In genomic region chr5:132788508-132788907, GRCh38 we compare ENCODE assay signal across 23 cellular contexts. TPM values are rescaled to one million over a fixed set of nuclear protein-coding genes. Genes with fewer than 3 reads are reported as not detected.
DNase-seq lines count a peak whose midpoint lies in the region; ATAC-seq and TF ChIP-seq lines count a peak whose summit lies in the region.
"Had no signal": no experiment of that assay in that cellular context is flagged by ENCODE, and none has a peak within 500 bp of the region (broad histone marks: within the 10 kb centered on the region; RNA-seq: fewer than 3 reads in every experiment).

No MANE protein-coding gene starts in this region.

- H4K12ac ChIP-seq in trophoblast cell (ENCODE audit: low read depth, low read length): no peak overlapping the region

- no peak overlapping the region for H3K9ac ChIP-seq in trophoblast cell (ENCODE audit: low read length)
- H3K9ac ChIP-seq: BLaER1 had no signal

- H3K36me3 ChIP-seq in GM23338 (ENCODE audit: insufficient read depth): no peaks in the 10 kb centered on the region
- no peaks in the 10 kb centered on the region for H3K36me3 ChIP-seq in trophoblast cell (ENCODE audit: control insufficient read depth in 1 of 2, insufficient read depth in 2 of 2, low read length in 2 of 2)
- no peaks in the 10 kb centered on the region for H3K36me3 ChIP-seq in left ventricle myocardium inferior
- H3K36me3 ChIP-seq: BLaER1 had no signal

- H3K4me1 ChIP-seq in GM23338 (ENCODE audit: insufficient read depth) (no peaks in the 10 kb centered on the region), trophoblast cell (ENCODE audit: control insufficient read depth in 1 of 2, insufficient read depth in 2 of 2, low read length in 2 of 2) (peaks cover 26 to 30% of the 10 kb centered on the region in 2 experiments), left ventricle myocardium inferior (no peaks in the 10 kb centered on the region)

- H3K4me3 ChIP-seq in GM23338 (no peak overlapping the region), trophoblast cell (ENCODE audit: low read depth, low read length) (no peak overlapping the region), left ventricle myocardium inferior (no peak overlapping the region)
- H3K4me3 ChIP-seq: BLaER1 had no signal

- H3K14ac ChIP-seq in trophoblast cell (ENCODE audit: low read length): no peak overlapping the region

- no peak overlapping the region for H2AK5ac ChIP-seq in trophoblast cell (ENCODE audit: low read length)

- H3K4me2 ChIP-seq in GM23338: no peak overlapping the region
- no peak overlapping the region for H3K4me2 ChIP-seq in trophoblast cell (ENCODE audit: low read length)
- H3K4me2 ChIP-seq: BLaER1 had no signal

- peaks cover 45% of the 10 kb centered on the region for H3K79me1 ChIP-seq in trophoblast cell (ENCODE audit: low read length)

- no peak overlapping the region for H3K27ac Mint-ChIP-seq in GM23338
- H3K27ac Mint-ChIP-seq: CD4-positive, alpha-beta T cell; H9; HFFc6 had no signal

- H3K23ac ChIP-seq in trophoblast cell (ENCODE audit: low read length): no peak overlapping the region

- peak; percentile 48 for ATAC-seq in GM23338

- H3K27me3 ChIP-seq in GM23338 (ENCODE audit: insufficient read depth) (no peaks in the 10 kb centered on the region), trophoblast cell (ENCODE audit: insufficient read depth, low read length) (no peaks in the 10 kb centered on the region), left ventricle myocardium inferior (ENCODE audit: low read depth) (peaks cover 8% of the 10 kb centered on the region)
- H3K27me3 ChIP-seq: BLaER1 had no signal

- TF ChIP-seq CTCF in GM23338 (conservative IDR thresholded peaks at IDR 0.05; ENCODE audit: low read depth in 2 of 2) (no peak), VCaP (conservative IDR thresholded peaks at IDR 0.05) (no peak), left ventricle myocardium inferior (IDR thresholded peaks at IDR 0.05; ENCODE audit: borderline replicate concordance) (no peak)

- H2BK12ac ChIP-seq in trophoblast cell (ENCODE audit: low read length): no peak overlapping the region

- DNase-seq in GM23338 (ENCODE audit: low spot score): no peak
- DNase-seq in trophoblast cell: peak; percentile 79 to 84
- no peak for DNase-seq in left ventricle myocardium inferior
- no peak for DNase-seq in SKM-1 treated with dmso at 0.1 percent for 144 hours (lab: John Stamatoyannopoulos, UW; ENCODE audit: unreplicated experiment)
- DNase-seq: Caco-2; CD4-positive, alpha-beta T cell; DMS 273 treated with DMSO at 0.1 percent for 48 hours; DND-41; H9; HFFc6; KBM-7; MM.1S; NCI-H1092; NCI-H1436; NCI-H187 treated with DMSO at 0.1 percent for 48 hours; NCI-H2107; NCI-H446 treated with DMSO at 0.1 percent for 48 hours; NCI-H526 treated with DMSO at 0.1 percent for 48 hours; Right ventricle myocardium superior had no signal

- H3K4me1 Mint-ChIP-seq in GM23338: peaks cover 11% of the 10 kb centered on the region

- no peaks in the 10 kb centered on the region for H3K9me3 ChIP-seq in trophoblast cell (ENCODE audit: insufficient read depth, low read depth, low read length)
- no peaks in the 10 kb centered on the region for H3K9me3 ChIP-seq in left ventricle myocardium inferior (replicated peaks)
- H3K9me3 ChIP-seq: BLaER1, Caco-2 had no signal

- H3F3A ChIP-seq in GM23338 (replicated peaks; ENCODE audit: low read depth): no peaks in the 10 kb centered on the region

- H3K9me2 ChIP-seq in GM23338 (ENCODE audit: insufficient read depth): no peaks in the 10 kb centered on the region

- peak overlapping the region; percentile 82 for H2BK5ac ChIP-seq in trophoblast cell (ENCODE audit: low read depth, low read length, poor library complexity)

- H4K91ac ChIP-seq in trophoblast cell (ENCODE audit: low read depth, low read length): peak overlapping the region; percentile 87

- no peak overlapping the region for H4K8ac ChIP-seq in trophoblast cell (ENCODE audit: low read depth, low read length)

- no peak overlapping the region for H3K18ac ChIP-seq in trophoblast cell (ENCODE audit: low read length)

- H3K27me3 Mint-ChIP-seq in GM23338 (ENCODE audit: insufficient read depth, low read depth, poor library complexity): peaks cover 14% of the 10 kb centered on the region

- no peak overlapping the region for H3K4me3 Mint-ChIP-seq in GM23338
- H3K4me3 Mint-ChIP-seq: CD4-positive, alpha-beta T cell; H9; HFFc6 had no signal

- H3K27ac ChIP-seq in GM23338 (ENCODE audit: low read depth): no peak overlapping the region
- H3K27ac ChIP-seq in VCaP: peak overlapping the region; percentile 72; the same call in 1 of the 2 replicates
- H3K27ac ChIP-seq in trophoblast cell (ENCODE audit: low read depth, low read length): peak overlapping the region; percentile 89
- H3K27ac ChIP-seq in left ventricle myocardium inferior (replicated peaks): no peak overlapping the region
- H3K27ac ChIP-seq: BLaER1 had no signal

- H4K20me1 ChIP-seq in GM23338 (replicated peaks; ENCODE audit: insufficient read depth): no peaks in the 10 kb centered on the region
- H4K20me1 ChIP-seq: BLaER1 had no signal

- H3K4ac ChIP-seq in trophoblast cell (ENCODE audit: low read depth, low read length): no peak overlapping the region

- no peak overlapping the region for H2BK120ac ChIP-seq in trophoblast cell (ENCODE audit: insufficient read depth, low read length, poor library complexity)

- no peaks in the 10 kb centered on the region for H3K9me3 Mint-ChIP-seq in GM23338
- H3K9me3 Mint-ChIP-seq: CD4-positive, alpha-beta T cell; H9; HFFc6 had no signal

- no peaks in the 10 kb centered on the region for H3K79me2 ChIP-seq in GM23338 (replicated peaks; ENCODE audit: insufficient read depth)
- H3K79me2 ChIP-seq in trophoblast cell (ENCODE audit: control insufficient read depth, insufficient read depth, low read length, poor library complexity): peaks cover 8% of the 10 kb centered on the region

- no peaks in the 10 kb centered on the region for H3K36me3 Mint-ChIP-seq in GM23338 (ENCODE audit: low read depth)

- WGBS in trophoblast cell (ENCODE audit: extremely low coverage, insufficient coverage, insufficient read length): no CpG with 5 or more reads among the region's 1 CpG

- intact Hi-C loops in left ventricle myocardium inferior (cut with micrococcal nuclease): no loop called here

- H2AFZ ChIP-seq in GM23338 (no peak overlapping the region), trophoblast cell (ENCODE audit: insufficient read depth, low read length, poor library complexity) (no peak overlapping the region)

TF ChIP-seq in GM23338, 12 proteins besides CTCF, POLR2A, EP300 and RAD21 (continues in another document):
- TF ChIP-seq, protein P1, sequence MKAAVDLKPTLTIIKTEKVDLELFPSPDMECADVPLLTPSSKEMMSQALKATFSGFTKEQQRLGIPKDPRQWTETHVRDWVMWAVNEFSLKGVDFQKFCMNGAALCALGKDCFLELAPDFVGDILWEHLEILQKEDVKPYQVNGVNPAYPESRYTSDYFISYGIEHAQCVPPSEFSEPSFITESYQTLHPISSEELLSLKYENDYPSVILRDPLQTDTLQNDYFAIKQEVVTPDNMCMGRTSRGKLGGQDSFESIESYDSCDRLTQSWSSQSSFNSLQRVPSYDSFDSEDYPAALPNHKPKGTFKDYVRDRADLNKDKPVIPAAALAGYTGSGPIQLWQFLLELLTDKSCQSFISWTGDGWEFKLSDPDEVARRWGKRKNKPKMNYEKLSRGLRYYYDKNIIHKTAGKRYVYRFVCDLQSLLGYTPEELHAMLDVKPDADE (IDR thresholded peaks at IDR 0.05): no peak

RNA-seq across cellular contexts. Expression of gene SEPTIN8, which starts 11.5 kb away (rescaled TPM):
- 37.2 and 45.0 TPM in 2 replicates for total RNA-seq in GM23338 (2014; rRNA removed; shearing (Covaris generic))
- 8.7 and 8.8 TPM in 2 replicates for polyA plus RNA-seq in GM23338 (2016; fragmentation: Nextera tagmentation; extraction: Ambion mirVana)
- 198 and 213 TPM in 2 replicates for polyA plus RNA-seq in trophoblast cell (2013)
- 27.2 TPM for total RNA-seq in left ventricle myocardium inferior

RNA-seq across cellular contexts. Expression of gene SOWAHA, which starts 24.6 kb away (rescaled TPM):
- total RNA-seq in GM23338 (2014; rRNA removed; shearing (Covaris generic)): 0.52 and 0.93 TPM in 2 replicates
- polyA plus RNA-seq in GM23338 (2016; fragmentation: Nextera tagmentation; extraction: Ambion mirVana): 0.18 TPM in 1 of 2 replicates, not detected in the other
- polyA plus RNA-seq in trophoblast cell (2013): 23.8 and 25.2 TPM in 2 replicates
- not detected for total RNA-seq in left ventricle myocardium inferior
- total RNA-seq: CD4-positive, alpha-beta T cell; HFFc6; RPMI7951; SK-MEL-5 had no signal

RNA-seq across cellular contexts. Expression of gene CCNI2, which starts 41.3 kb away (rescaled TPM):
- 0.74 and 2.5 TPM in 2 replicates for total RNA-seq in GM23338 (2014; rRNA removed; shearing (Covaris generic))
- 0.55 and 1.1 TPM in 2 replicates for polyA plus RNA-seq in GM23338 (2016; fragmentation: Nextera tagmentation; extraction: Ambion mirVana)
- polyA plus RNA-seq in trophoblast cell (2013): 4.6 and 5.5 TPM in 2 replicates
- 0.08 TPM for total RNA-seq in left ventricle myocardium inferior
- total RNA-seq: HFFc6, RPMI7951, SK-MEL-5 had no signal

RNA-seq across cellular contexts. Expression of gene SHROOM1, which starts 41.9 kb away (rescaled TPM):
- total RNA-seq in GM23338 (2014; rRNA removed; shearing (Covaris generic)): 4.3 and 5.4 TPM in 2 replicates
- polyA plus RNA-seq in GM23338 (2016; fragmentation: Nextera tagmentation; extraction: Ambion mirVana): 2.5 and 2.6 TPM in 2 replicates
- polyA plus RNA-seq in trophoblast cell (2013): 5.8 and 6.2 TPM in 2 replicates
- 4.9 TPM for total RNA-seq in left ventricle myocardium inferior

RNA-seq across cellular contexts. Expression of gene KIF3A, which starts 51.2 kb away (rescaled TPM):
- 10.5 and 11.2 TPM in 2 replicates for total RNA-seq in GM23338 (2014; rRNA removed; shearing (Covaris generic))
- 15.4 and 19.7 TPM in 2 replicates for polyA plus RNA-seq in GM23338 (2016; fragmentation: Nextera tagmentation; extraction: Ambion mirVana)
- 10.0 and 10.4 TPM in 2 replicates for polyA plus RNA-seq in trophoblast cell (2013)
- total RNA-seq in left ventricle myocardium inferior: 11.9 TPM

Comparison
In these comparisons a context has a peak if more than half of its experiments do, and no peak if none do; other contexts are left out.
1. DNase-seq: peak in trophoblast cell (2 of 2); none in GM23338 (single experiment), left ventricle myocardium inferior (single experiment) and SKM-1 treated with dmso at 0.1 percent for 144 hours (single experiment).
2. H3K27ac ChIP-seq: peak in VCaP (single experiment) and trophoblast cell (single experiment); none in GM23338 (single experiment) and left ventricle myocardium inferior (single experiment).